In genomic region chr17:29257756-29258155, GRCh38 we compare ENCODE assay signal across 1 cellular context.
TF ChIP-seq lines count a peak whose summit lies in the region.

No MANE protein-coding gene starts in this region.

TF ChIP-seq in IMR-90, 13 proteins besides CTCF, POLR2A, EP300 and RAD21:
- TF ChIP-seq CEBPB (IDR thresholded peaks at IDR 0.05; ENCODE audit: low read depth, low read length), result peak; percentile 97
- TF ChIP-seq CHD1 (IDR thresholded peaks at IDR 0.05; ENCODE audit: low read depth, low read length), result no peak
- no peak for TF ChIP-seq SMC3 (IDR thresholded peaks at IDR 0.05; ENCODE audit: low read depth, low read length)
- no peak for TF ChIP-seq MAZ (IDR thresholded peaks at IDR 0.05; ENCODE audit: borderline replicate concordance, low read depth, low read length)
